In the genomic region with DNA sequence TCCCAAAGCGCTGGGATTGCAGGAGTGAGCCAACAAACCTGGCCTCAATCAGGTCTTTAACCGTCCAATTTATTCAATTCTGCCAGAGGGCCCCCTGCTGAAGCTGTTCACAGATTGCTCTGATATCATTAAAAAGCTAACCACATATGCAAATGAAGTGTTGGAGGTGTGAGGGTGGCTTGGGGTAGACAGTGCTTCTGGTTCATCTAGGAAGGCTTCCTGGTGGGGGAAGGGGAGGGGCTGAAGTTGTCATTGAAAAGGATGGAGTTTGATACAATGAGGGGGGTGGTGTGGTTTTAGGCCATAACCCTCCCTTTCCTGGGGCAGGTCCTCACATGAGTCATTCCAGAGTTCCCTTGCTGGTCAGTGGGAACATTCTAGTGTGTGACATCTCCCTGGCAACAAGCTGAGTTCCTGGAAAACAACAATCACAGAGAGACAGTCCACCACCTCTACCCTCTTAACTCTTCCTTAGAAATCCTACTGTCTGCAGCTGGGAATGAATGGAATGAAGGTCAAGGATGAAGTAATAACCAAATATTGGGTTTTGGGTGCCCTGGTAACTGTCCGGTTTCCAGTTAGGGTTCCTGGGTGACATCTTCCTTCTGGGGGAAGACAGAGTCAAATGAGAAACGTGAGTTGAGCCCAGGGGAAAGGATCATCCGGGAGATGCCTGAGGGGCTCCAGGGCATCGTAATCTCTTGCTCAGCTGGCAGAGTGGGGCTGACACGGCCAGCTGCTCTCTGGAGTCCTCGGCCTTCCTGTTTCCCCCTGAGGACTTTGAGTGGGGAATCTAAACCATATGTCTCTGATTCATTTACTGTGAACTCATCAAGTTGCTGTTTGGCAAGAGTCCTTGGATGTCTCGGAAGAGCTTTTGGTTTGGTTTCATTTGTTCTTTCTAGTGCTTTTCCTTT, we compare ENCODE assay signal across 8 cellular contexts. TPM values are rescaled to one million over a fixed set of nuclear protein-coding genes. Genes with fewer than 3 reads are reported as not detected.
DNase-seq lines count a peak whose midpoint lies in the region; ATAC-seq and TF ChIP-seq lines count a peak whose summit lies in the region.

No MANE protein-coding gene starts in this region.

- H2AFZ ChIP-seq in fibroblast of lung (ENCODE audit: low read length), result no peak overlapping the region
- H2AFZ ChIP-seq in osteoblast (ENCODE audit: low read length), result peak overlapping the region; percentile 43

- H3K9me3 ChIP-seq in fibroblast of lung (ENCODE audit: control insufficient read depth, insufficient read depth, low read depth, low read length) (no peaks in the 10 kb centered on the region), osteoblast (ENCODE audit: low read depth, low read length) (no peaks in the 10 kb centered on the region)

- DNase-seq in BJ (ENCODE audit: low read depth) (peak; percentile 99), SK-MEL-5 (ENCODE audit: low read depth, low spot score) (peak; percentile 16), fibroblast of lung (ENCODE audit: low read depth in 2 of 2) (peak; percentile 93 to 94), osteoblast (ENCODE audit: insufficient read length, low spot score, missing footprints) (peak; percentile 94)
- no peak for DNase-seq in stimulated activated CD4-positive, alpha-beta T cell treated with anti-CD3 and anti-CD28 coated beads, Interleukin-2, amount 100 ng/mL, for 48 hours

- ATAC-seq in HG02885 (IDR thresholded peaks at IDR 0.05; ENCODE audit: poor library complexity, unreplicated experiment), result peak; percentile 44
- no peak for ATAC-seq in HG03521 (IDR thresholded peaks at IDR 0.05; ENCODE audit: unreplicated experiment)
- no peak for ATAC-seq in HG02870 (IDR thresholded peaks at IDR 0.05; ENCODE audit: unreplicated experiment)

- CTCF ChIA-PET in BJ (lab: Yijun Ruan, JAX), result interaction anchor here (0.5 to 2.7 kb wide), 14 partner anchors 10 to 1263 kb away, joined by 3 to 14 read pairs (median 5); partner anchors contain the start of genes ATF3, NSL1 and TATDN3

- peak overlapping the region; percentile 99 for H3K27ac ChIP-seq in fibroblast of lung (ENCODE audit: insufficient read depth, low read length)
- H3K27ac ChIP-seq in osteoblast (ENCODE audit: low read depth, low read length), result peak overlapping the region; percentile 97

- POLR2A ChIA-PET in BJ (lab: Charles Lee), result no interaction called here

- H3K27me3 ChIP-seq in BJ (ENCODE audit: control insufficient read depth, insufficient read depth, low read length), result no peaks in the 10 kb centered on the region; the same call in 1 of the 2 replicates
- H3K27me3 ChIP-seq in fibroblast of lung (ENCODE audit: control insufficient read depth, insufficient read depth, low read length), result no peaks in the 10 kb centered on the region
- H3K27me3 ChIP-seq in osteoblast (ENCODE audit: insufficient read depth, low read length), result no peaks in the 10 kb centered on the region

- in situ Hi-C loops in SK-MEL-5 (cut with HindIII; ENCODE audit: low pct_unique_long_range_greater_than_20kb, low sequenced_read_pairs), result no loop called here

- H3K79me2 ChIP-seq in fibroblast of lung (ENCODE audit: control insufficient read depth, insufficient read depth, low read length) (no peaks in the 10 kb centered on the region), osteoblast (ENCODE audit: insufficient read depth, low read length) (no peaks in the 10 kb centered on the region)

- H3K4me3 ChIP-seq in BJ (ENCODE audit: low read depth, low read length) (0 out of 2 replicates have a peak overlapping the region, but pooled peaks have one; percentile 1), fibroblast of lung (replicated peaks in 1 of 4; ENCODE audit: control extremely low read depth in 1 of 4, insufficient read depth in 1 of 4, low read depth in 3 of 4, low read length in 4 of 4) (peak overlapping the region in 3 of 4 experiments; percentile 21 to 47 (median 42)), osteoblast (ENCODE audit: insufficient read depth, low read length) (peak overlapping the region; percentile 49)

- H3K4me2 ChIP-seq in fibroblast of lung (ENCODE audit: extremely low read depth, insufficient read depth, low read length) (peak overlapping the region; percentile 83), osteoblast (ENCODE audit: insufficient read depth, low read length) (peak overlapping the region; percentile 73)

- H4K20me1 ChIP-seq in fibroblast of lung (ENCODE audit: control insufficient read depth, extremely low read depth, insufficient read depth, low read length) (no peaks in the 10 kb centered on the region), osteoblast (ENCODE audit: insufficient read depth, low read length) (no peaks in the 10 kb centered on the region)

- no peak for TF ChIP-seq CTCF in BJ (IDR thresholded peaks at IDR 0.05; ENCODE audit: insufficient read depth, low read depth, low read length)
- TF ChIP-seq CTCF in fibroblast of lung (conservative IDR thresholded peaks at IDR 0.05 in 1 of 2, IDR thresholded peaks at IDR 0.05 in 1 of 2; ENCODE audit: low read depth in 1 of 2, low read length in 2 of 2), result no peak
- no peak for TF ChIP-seq CTCF in osteoblast (IDR thresholded peaks at IDR 0.05; ENCODE audit: extremely low read depth, low read depth, low read length)

- H3K9ac ChIP-seq in fibroblast of lung (ENCODE audit: insufficient read depth, low read length), result peak overlapping the region; percentile 67

- H3K36me3 ChIP-seq in BJ (ENCODE audit: control insufficient read depth, insufficient read depth, low read length) (no peaks in the 10 kb centered on the region), fibroblast of lung (ENCODE audit: control insufficient read depth, insufficient read depth, low read length) (no peaks in the 10 kb centered on the region), osteoblast (ENCODE audit: insufficient read depth, low read length) (no peaks in the 10 kb centered on the region)

- peaks cover 19% of the 10 kb centered on the region for H3K4me1 ChIP-seq in fibroblast of lung (ENCODE audit: control insufficient read depth, extremely low read depth, insufficient read depth, low read length)
- H3K4me1 ChIP-seq in osteoblast (ENCODE audit: insufficient read depth, low read length), result peaks cover 37% of the 10 kb centered on the region

RNA-seq across cellular contexts. Expression of gene BATF3, which starts 32.2 kb away (rescaled TPM):
- polyA plus RNA-seq in BJ (2011; rRNA removed) (1.5 and 1.7 TPM in 2 replicates), fibroblast of lung (3.6 and 9.1 TPM in 2 replicates)
- polyA minus RNA-seq in BJ (2011; rRNA and poly(A)+ RNA removed), result 0.90 and 1.1 TPM in 2 replicates
- 6.9 and 7.4 TPM in 2 replicates for total RNA-seq in SK-MEL-5 (2014; rRNA removed; shearing (Covaris generic))
- 3.6 and 8.5 TPM in 2 replicates for polyA plus RNA-seq in SK-MEL-5 (2015; cell fraction: cytosol; rRNA removed)
- polyA plus RNA-seq in SK-MEL-5 (2015; cell fraction: nucleus; rRNA removed), result 3.0 and 6.1 TPM in 2 replicates
- total RNA-seq in fibroblast of lung (3.3 and 6.8 TPM in 2 replicates), osteoblast (0.36 and 0.59 TPM in 2 replicates)
- polyA plus RNA-seq in fibroblast of lung (2012), result 8.4 and 19.3 TPM in 2 replicates
- polyA minus RNA-seq in fibroblast of lung (ENCODE audit: low replicate concordance), result 1.0 and 4.8 TPM in 2 replicates

RNA-seq across cellular contexts. Expression of gene ATF3, which starts 58.9 kb away (rescaled TPM):
- polyA plus RNA-seq in BJ (2011; rRNA removed) (4.5 and 5.6 TPM in 2 replicates), fibroblast of lung (12.4 and 33.8 TPM in 2 replicates)
- 13.0 and 13.7 TPM in 2 replicates for polyA minus RNA-seq in BJ (2011; rRNA and poly(A)+ RNA removed)
- 10.5 and 11.9 TPM in 2 replicates for total RNA-seq in SK-MEL-5 (2014; rRNA removed; shearing (Covaris generic))
- 16.9 and 20.2 TPM in 2 replicates for polyA plus RNA-seq in SK-MEL-5 (2015; cell fraction: cytosol; rRNA removed)
- 17.3 and 29.6 TPM in 2 replicates for polyA plus RNA-seq in SK-MEL-5 (2015; cell fraction: nucleus; rRNA removed)
- total RNA-seq in fibroblast of lung (14.1 and 35.7 TPM in 2 replicates), osteoblast (3.2 and 3.6 TPM in 2 replicates)
- 9.8 and 31.1 TPM in 2 replicates for polyA plus RNA-seq in fibroblast of lung (2012)
- 12.8 and 15.8 TPM in 2 replicates for polyA minus RNA-seq in fibroblast of lung (ENCODE audit: low replicate concordance)

Comparison
In these comparisons a context has a peak if more than half of its experiments do, and no peak if none do; other contexts are left out.
1. DNase-seq: peak in BJ (single experiment), SK-MEL-5 (single experiment), fibroblast of lung (2 of 2) and osteoblast (single experiment); none in stimulated activated CD4-positive, alpha-beta T cell treated with anti-CD3 and anti-CD28 coated beads, Interleukin-2, amount 100 ng/mL, for 48 hours (0 of 2).
2. Peak in every context shown above with its lines, with median percentiles within 50 percentile points of each other: H3K4me3 ChIP-seq.